ENCODE assay signal across 28 cellular contexts in the genomic region with DNA sequence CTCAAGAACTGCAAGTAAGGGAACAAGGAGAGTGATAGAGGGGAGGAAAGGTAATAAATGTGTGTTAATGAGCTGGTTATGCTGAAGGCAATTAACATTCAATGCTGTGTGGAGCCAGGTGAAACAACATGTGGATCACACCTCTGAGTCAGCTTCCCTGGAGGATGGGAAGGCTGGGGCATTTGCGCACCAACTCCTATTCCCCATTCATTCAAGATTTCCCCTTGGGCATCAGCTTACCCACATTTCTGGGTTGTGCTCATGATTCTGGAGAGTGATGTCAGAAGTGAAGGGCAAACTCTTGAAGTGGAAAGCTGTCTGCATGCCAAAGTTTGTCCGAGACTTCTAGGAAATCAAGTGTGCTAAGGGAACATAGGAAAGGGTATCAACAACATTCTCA.
A peak's percentile ranks its signal among the peaks of the same experiment; 100 is the strongest.
DNase-seq lines count a peak whose midpoint lies in the region; ATAC-seq, FAIRE-seq and TF ChIP-seq lines count a peak whose summit lies in the region.
"Had no signal": no experiment of that assay in that cellular context is flagged by ENCODE, and none has a peak within 500 bp of the region (broad histone marks: within the 10 kb centered on the region; RNA-seq: fewer than 3 reads in every experiment).

No MANE protein-coding gene starts in this region.

- peaks cover 36% of the 10 kb centered on the region for H3K4me1 Mint-ChIP-seq in activated CD4-positive, alpha-beta T cell treated with anti-CD3 and anti-CD28 coated beads, Interleukin-2, amount 10 ng/mL, durations not matched to agents 24 days and 14 days

- no peaks in the 10 kb centered on the region for H3K4me1 ChIP-seq in A549
- H3K4me1 ChIP-seq: pancreas, Peyer's patch, right atrium auricular region had no signal

- POLR2A ChIA-PET in A549 (lab: Yijun Ruan, JAX) = no interaction called here

- no peak for TF ChIP-seq CTCF in A549 (IDR thresholded peaks at IDR 0.05)

- no peak overlapping the region for H3K4me2 ChIP-seq in A549

- CTCF ChIA-PET in A549 (lab: Yijun Ruan, JAX) = interaction anchor here (0.8 to 0.9 kb wide), 2 partner anchors 203 to 807 kb away, joined by 3 read pairs; no protein-coding TSS in a partner anchor

- no peak for TF ChIP-seq RAD21 in A549 (conservative IDR thresholded peaks at IDR 0.05 in 1 of 2, IDR thresholded peaks at IDR 0.05 in 1 of 2)

- no peak for DNase-seq in activated CD4-positive, alpha-beta T cell treated with anti-CD3 and anti-CD28 coated beads, Interleukin-2, amount 10 ng/mL, durations not matched to agents 24 days and 14 days
- DNase-seq in activated CD4-positive, alpha-beta T cell treated with anti-CD3 and anti-CD28 coated beads for 4 hours = no peak
- DNase-seq in A549 (ENCODE audit: low read depth in 1 of 2, low spot score in 1 of 2) (no peak), epithelial cell of prostate (ENCODE audit: low read depth, low spot score) (peak; percentile 18), NCI-H524 (lab: John Stamatoyannopoulos, UW) (no peak), RPMI8226 (no peak)
- DNase-seq in activated CD4-positive, alpha-beta T cell treated with anti-CD3 and anti-CD28 coated beads, Interleukin-2, amount 50 U/mL, for 48 hours = peak; percentile 8 to 27
- no peak for DNase-seq in activated CD8-positive, alpha-beta memory T cell treated with anti-CD3 and anti-CD28 coated beads, Interleukin-2, amount 50 U/mL, for 4 hours
- DNase-seq: activated gamma-delta T cell; amniotic stem cell; effector CD4-positive, alpha-beta T cell; MG63; NCI-H1105 treated with DMSO at 0.1 percent for 48 hours; NCI-H2029; NCI-H526; pancreas; Peyer's patch; stimulated activated CD4-positive, alpha-beta T cell treated with anti-CD3 and anti-CD28 coated beads, Interleukin-4, amount 100 ng/mL, for 24 hours had no signal

- H3K9me3 ChIP-seq in A549 = no peaks in the 10 kb centered on the region
- H3K9me3 ChIP-seq: esophagus muscularis mucosa, MG63, pancreas, Peyer's patch, thoracic aorta had no signal

- ATAC-seq in A549 = no peak
- ATAC-seq: K562; pancreas; stimulated activated effector memory CD8-positive, alpha-beta T cell treated with anti-CD3 and anti-CD28 coated beads, Interleukin-12 subunit alpha, Interleukin-12 subunit beta, amount 100 ng/mL, for 72 hours had no signal

- H3K4me3 ChIP-seq in A549 = no peak overlapping the region
- H3K4me3 ChIP-seq: esophagus muscularis mucosa, GM23248, K562, MG63, pancreas, Peyer's patch, right atrium auricular region, SK-N-MC, thoracic aorta had no signal

- TF ChIP-seq EP300 in A549 (IDR thresholded peaks at IDR 0.05) = no peak

- peaks cover 4% of the 10 kb centered on the region for H3K9me3 Mint-ChIP-seq in activated CD4-positive, alpha-beta T cell treated with anti-CD3 and anti-CD28 coated beads, Interleukin-2, amount 10 ng/mL, durations not matched to agents 24 days and 14 days

- H3K4me3 Mint-ChIP-seq in activated CD4-positive, alpha-beta T cell treated with anti-CD3 and anti-CD28 coated beads, Interleukin-2, amount 10 ng/mL, durations not matched to agents 24 days and 14 days = peak overlapping the region; percentile 15
- H3K4me3 Mint-ChIP-seq: B cell; neural crest cell; stimulated activated effector memory CD8-positive, alpha-beta T cell treated with anti-CD3 and anti-CD28 coated beads, Interleukin-12 subunit alpha, Interleukin-12 subunit beta, amount 100 ng/mL, for 72 hours had no signal

- H3K27ac ChIP-seq in A549 (no peak overlapping the region), epithelial cell of prostate (peak overlapping the region; percentile 75)
- H3K27ac ChIP-seq: esophagus muscularis mucosa, GM23248, pancreas, Peyer's patch, right atrium auricular region, SK-N-MC, thoracic aorta had no signal

- H3K27ac Mint-ChIP-seq in activated CD4-positive, alpha-beta T cell treated with anti-CD3 and anti-CD28 coated beads, Interleukin-2, amount 10 ng/mL, durations not matched to agents 24 days and 14 days = peak overlapping the region; percentile 75
- H3K27ac Mint-ChIP-seq: B cell; stimulated activated effector memory CD8-positive, alpha-beta T cell treated with anti-CD3 and anti-CD28 coated beads, Interleukin-12 subunit alpha, Interleukin-12 subunit beta, amount 100 ng/mL, for 72 hours had no signal

- peaks cover 23% of the 10 kb centered on the region for H3K36me3 Mint-ChIP-seq in activated CD4-positive, alpha-beta T cell treated with anti-CD3 and anti-CD28 coated beads, Interleukin-2, amount 10 ng/mL, durations not matched to agents 24 days and 14 days (ENCODE audit: low read depth)
- H3K36me3 Mint-ChIP-seq: stimulated activated effector memory CD8-positive, alpha-beta T cell treated with anti-CD3 and anti-CD28 coated beads, Interleukin-12 subunit alpha, Interleukin-12 subunit beta, amount 100 ng/mL, for 72 hours had no signal

- WGBS in A549 (ENCODE audit: missing lambda C conversion rate) = 63% methylated on average over 2 of the region's 2 CpGs

- no peaks in the 10 kb centered on the region for H3K27me3 Mint-ChIP-seq in activated CD4-positive, alpha-beta T cell treated with anti-CD3 and anti-CD28 coated beads, Interleukin-2, amount 10 ng/mL, durations not matched to agents 24 days and 14 days
- H3K27me3 Mint-ChIP-seq: B cell had no signal

- intact Hi-C loops in activated CD4-positive, alpha-beta T cell treated with anti-CD3 and anti-CD28 coated beads, Interleukin-2, amount 10 ng/mL, durations not matched to agents 24 days and 14 days (cut with micrococcal nuclease) = loop anchor here (5.0 to 10.0 kb wide), 5 partner anchors 55 to 912 kb away; no protein-coding TSS in a partner anchor

- TF ChIP-seq POLR2A in A549 (IDR thresholded peaks at IDR 0.05; ENCODE audit: low read length) = no peak

- FAIRE-seq in A549 (lab: Jason Lieb, UNC) = peak; percentile 79
- FAIRE-seq: K562, pancreas, TTC549 had no signal

TF ChIP-seq in A549, 52 proteins besides CTCF, POLR2A, EP300 and RAD21:
- TF ChIP-seq, protein P1, sequence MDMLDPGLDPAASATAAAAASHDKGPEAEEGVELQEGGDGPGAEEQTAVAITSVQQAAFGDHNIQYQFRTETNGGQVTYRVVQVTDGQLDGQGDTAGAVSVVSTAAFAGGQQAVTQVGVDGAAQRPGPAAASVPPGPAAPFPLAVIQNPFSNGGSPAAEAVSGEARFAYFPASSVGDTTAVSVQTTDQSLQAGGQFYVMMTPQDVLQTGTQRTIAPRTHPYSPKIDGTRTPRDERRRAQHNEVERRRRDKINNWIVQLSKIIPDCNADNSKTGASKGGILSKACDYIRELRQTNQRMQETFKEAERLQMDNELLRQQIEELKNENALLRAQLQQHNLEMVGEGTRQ (IDR thresholded peaks at IDR 0.05) = no peak
- no peak for TF ChIP-seq ESRRA (IDR thresholded peaks at IDR 0.05; ENCODE audit: borderline replicate concordance, low read length)
- no peak for TF ChIP-seq KDM1A (IDR thresholded peaks at IDR 0.05; ENCODE audit: low read depth)
- TF ChIP-seq HEYL (CRISPR knock-in tag; IDR thresholded peaks at IDR 0.05) = no peak
- TF ChIP-seq HOXB13 (CRISPR knock-in tag; IDR thresholded peaks at IDR 0.05; ENCODE audit: low read depth) = no peak
- no peak for TF ChIP-seq CHD2 (IDR thresholded peaks at IDR 0.05; ENCODE audit: low read length, partially characterized antibody)
- TF ChIP-seq TFCP2L1 (CRISPR knock-in tag; IDR thresholded peaks at IDR 0.05) = no peak
- no peak for TF ChIP-seq MYC (IDR thresholded peaks at IDR 0.05; ENCODE audit: borderline replicate concordance, low read length)
- TF ChIP-seq NPAS2 (CRISPR knock-in tag; IDR thresholded peaks at IDR 0.05; ENCODE audit: borderline replicate concordance) = no peak
- TF ChIP-seq POLR2AphosphoS2 (conservative IDR thresholded peaks at IDR 0.05; ENCODE audit: low read length) = no peak
- no peak for TF ChIP-seq CEBPB (IDR thresholded peaks at IDR 0.05)
- no peak for TF ChIP-seq BHLHE40 (IDR thresholded peaks at IDR 0.05; ENCODE audit: low read depth, low read length)
- TF ChIP-seq SREBF2 (IDR thresholded peaks at IDR 0.05) = no peak
- no peak for TF ChIP-seq HOXA7 (CRISPR knock-in tag; IDR thresholded peaks at IDR 0.05)
- TF ChIP-seq, protein P2, sequence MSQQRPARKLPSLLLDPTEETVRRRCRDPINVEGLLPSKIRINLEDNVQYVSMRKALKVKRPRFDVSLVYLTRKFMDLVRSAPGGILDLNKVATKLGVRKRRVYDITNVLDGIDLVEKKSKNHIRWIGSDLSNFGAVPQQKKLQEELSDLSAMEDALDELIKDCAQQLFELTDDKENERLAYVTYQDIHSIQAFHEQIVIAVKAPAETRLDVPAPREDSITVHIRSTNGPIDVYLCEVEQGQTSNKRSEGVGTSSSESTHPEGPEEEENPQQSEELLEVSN (IDR thresholded peaks at IDR 0.05; ENCODE audit: borderline replicate concordance, low read depth) = no peak
- TF ChIP-seq RARB (CRISPR knock-in tag; IDR thresholded peaks at IDR 0.05) = no peak
- TF ChIP-seq, protein P3, sequence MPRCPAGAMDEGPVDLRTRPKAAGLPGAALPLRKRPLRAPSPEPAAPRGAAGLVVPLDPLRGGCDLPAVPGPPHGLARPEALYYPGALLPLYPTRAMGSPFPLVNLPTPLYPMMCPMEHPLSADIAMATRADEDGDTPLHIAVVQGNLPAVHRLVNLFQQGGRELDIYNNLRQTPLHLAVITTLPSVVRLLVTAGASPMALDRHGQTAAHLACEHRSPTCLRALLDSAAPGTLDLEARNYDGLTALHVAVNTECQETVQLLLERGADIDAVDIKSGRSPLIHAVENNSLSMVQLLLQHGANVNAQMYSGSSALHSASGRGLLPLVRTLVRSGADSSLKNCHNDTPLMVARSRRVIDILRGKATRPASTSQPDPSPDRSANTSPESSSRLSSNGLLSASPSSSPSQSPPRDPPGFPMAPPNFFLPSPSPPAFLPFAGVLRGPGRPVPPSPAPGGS (IDR thresholded peaks at IDR 0.05) = no peak
- TF ChIP-seq ZSCAN20 (CRISPR knock-in tag; IDR thresholded peaks at IDR 0.05) = no peak
- no peak for TF ChIP-seq FOSB (CRISPR knock-in tag; IDR thresholded peaks at IDR 0.05)
- TF ChIP-seq SMC3 (IDR thresholded peaks at IDR 0.05) = no peak

Comparison
In these comparisons a context has a peak if more than half of its experiments do, and no peak if none do; other contexts are left out.
1. DNase-seq: peak in activated CD4-positive, alpha-beta T cell treated with anti-CD3 and anti-CD28 coated beads, Interleukin-2, amount 50 U/mL, for 48 hours (2 of 2) and epithelial cell of prostate (single experiment); none in activated CD4-positive, alpha-beta T cell treated with anti-CD3 and anti-CD28 coated beads, Interleukin-2, amount 10 ng/mL, durations not matched to agents 24 days and 14 days (single experiment), activated CD4-positive, alpha-beta T cell treated with anti-CD3 and anti-CD28 coated beads for 4 hours (0 of 2), A549 (0 of 2), NCI-H524 (0 of 2), RPMI8226 (single experiment) and activated CD8-positive, alpha-beta memory T cell treated with anti-CD3 and anti-CD28 coated beads, Interleukin-2, amount 50 U/mL, for 4 hours (single experiment).